ENCODE assay signal across 8 cellular contexts in genomic region chr17:7440823-7441174, GRCh38. TPM values are rescaled to one million over a fixed set of nuclear protein-coding genes. Genes with fewer than 3 reads are reported as not detected.
A peak's percentile ranks its signal among the peaks of the same experiment; 100 is the strongest.
DNase-seq lines count a peak whose midpoint lies in the region; ATAC-seq, FAIRE-seq and TF ChIP-seq lines count a peak whose summit lies in the region.

No MANE protein-coding gene starts in this region.

- H3K9me3 Mint-ChIP-seq in effector memory CD8-positive, alpha-beta T cell, result no peaks in the 10 kb centered on the region

- no peaks in the 10 kb centered on the region for H4K20me1 ChIP-seq in OCI-LY7 (ENCODE audit: insufficient read depth, low read length)
- H4K20me1 ChIP-seq in osteoblast (ENCODE audit: insufficient read depth, low read length), result no peaks in the 10 kb centered on the region

- peaks cover 23% of the 10 kb centered on the region for H3K36me3 Mint-ChIP-seq in effector memory CD8-positive, alpha-beta T cell (ENCODE audit: insufficient read depth)

- H3K27ac ChIP-seq in OCI-LY7 (ENCODE audit: low read depth, low read length, poor library complexity, severe bottlenecking) (no peak overlapping the region), osteoblast (ENCODE audit: low read depth, low read length) (no peak overlapping the region)

- no peak for FAIRE-seq in GM19239 (lab: Jason Lieb, UNC)

- no peak for DNase-seq in OCI-LY7 (ENCODE audit: low spot score)
- no peak for DNase-seq in effector memory CD8-positive, alpha-beta T cell
- DNase-seq in osteoblast (ENCODE audit: insufficient read length, low spot score, missing footprints), result peak; percentile 94
- DNase-seq in cortex of kidney (lab: John Stamatoyannopoulos, UW), result no peak
- DNase-seq in GM19239 (ENCODE audit: insufficient read length, low spot score), result no peak

- H3K79me2 ChIP-seq in OCI-LY7 (ENCODE audit: insufficient read depth, low read depth, low read length) (peaks cover 4% of the 10 kb centered on the region; the same call in 1 of the 2 replicates), osteoblast (ENCODE audit: insufficient read depth, low read length) (no peaks in the 10 kb centered on the region)

- H3K27me3 ChIP-seq in osteoblast (ENCODE audit: insufficient read depth, low read length), result peaks cover 46% of the 10 kb centered on the region

- H3K4me1 ChIP-seq in OCI-LY7 (ENCODE audit: insufficient read depth, low read length, poor library complexity, severe bottlenecking), result peaks cover 40% of the 10 kb centered on the region
- peaks cover 29% of the 10 kb centered on the region for H3K4me1 ChIP-seq in osteoblast (ENCODE audit: insufficient read depth, low read length)

- H3K4me3 Mint-ChIP-seq in effector memory CD8-positive, alpha-beta T cell, result peak overlapping the region; percentile 78 to 83

- peak overlapping the region; percentile 39; the same call in 1 of the 2 replicates for H2AFZ ChIP-seq in OCI-LY7 (ENCODE audit: low read length)
- H2AFZ ChIP-seq in osteoblast (ENCODE audit: low read length), result no peak overlapping the region

- peak; percentile 11; the same call in 1 of the 2 replicates for TF ChIP-seq CTCF in GM12874 (IDR thresholded peaks at IDR 0.05; ENCODE audit: insufficient read depth, low read depth, low read length)
- no peak for TF ChIP-seq CTCF in OCI-LY7 (conservative IDR thresholded peaks at IDR 0.05; ENCODE audit: low read length)
- TF ChIP-seq CTCF in osteoblast (IDR thresholded peaks at IDR 0.05; ENCODE audit: extremely low read depth, low read depth, low read length), result no peak

- POLR2A ChIA-PET in OCI-LY7 (lab: Charles Lee), result interaction anchor here (1.8 kb wide), 1 partner anchor 11 kb away, joined by 5 read pairs; no protein-coding TSS in a partner anchor

- H3K4me3 ChIP-seq in OCI-LY7 (ENCODE audit: low read depth, low read length, poor library complexity, severe bottlenecking) (peak overlapping the region; percentile 63), osteoblast (ENCODE audit: insufficient read depth, low read length) (peak overlapping the region; percentile 58)

- no TSS peak for BruUV-seq in OCI-LY7 (replicated peaks; lab: Mats Ljungman, UMichigan)

- H3K4me1 Mint-ChIP-seq in effector memory CD8-positive, alpha-beta T cell (ENCODE audit: low read depth in 2 of 2), result peaks cover 37 to 40% of the 10 kb centered on the region in 2 donors

- H3K36me3 ChIP-seq in OCI-LY7 (ENCODE audit: insufficient read depth, low read length) (no peaks in the 10 kb centered on the region), osteoblast (ENCODE audit: insufficient read depth, low read length) (no peaks in the 10 kb centered on the region)

- H3K9me2 ChIP-seq in OCI-LY7 (ENCODE audit: insufficient read depth, low read length), result no peaks in the 10 kb centered on the region

- H3K4me2 ChIP-seq in OCI-LY7 (ENCODE audit: low read length) (peak overlapping the region; percentile 99), osteoblast (ENCODE audit: insufficient read depth, low read length) (peak overlapping the region; percentile 77)

- CTCF ChIA-PET in OCI-LY7 (lab: Charles Lee; ENCODE audit: unreplicated experiment), result interaction anchor here (0.6 kb wide), 2 partner anchors 43 to 85 kb away, joined by 3 read pairs; partner anchors contain the start of gene POLR2A

- H3K9me3 ChIP-seq in OCI-LY7 (ENCODE audit: low read length) (no peaks in the 10 kb centered on the region), osteoblast (ENCODE audit: low read depth, low read length) (no peaks in the 10 kb centered on the region)

- H3K27ac Mint-ChIP-seq in effector memory CD8-positive, alpha-beta T cell, result no peak overlapping the region

- intact Hi-C loops in OCI-LY7 (cut with micrococcal nuclease; ENCODE audit: unreplicated experiment), result no loop called here

- no peak for ATAC-seq in effector memory CD8-positive, alpha-beta T cell (replicated peaks)
- ATAC-seq in GM21526 (IDR thresholded peaks at IDR 0.05; ENCODE audit: low FRiP score, unreplicated experiment), result no peak
- ATAC-seq in GM21619 (IDR thresholded peaks at IDR 0.05; ENCODE audit: unreplicated experiment), result no peak

- H3K27me3 Mint-ChIP-seq in effector memory CD8-positive, alpha-beta T cell, result peaks cover 61 to 79% of the 10 kb centered on the region in 2 donors

RNA-seq across cellular contexts. Expression of gene FGF11, which starts 1.5 kb away (rescaled TPM):
- 1.3 and 2.8 TPM in 2 replicates for total RNA-seq in OCI-LY7 (2014; rRNA removed; shearing (Covaris generic))
- total RNA-seq in OCI-LY7 (2022), result 9.9 and 11.0 TPM in 2 replicates
- 0.29 and 0.36 TPM in 2 replicates for total RNA-seq in osteoblast

RNA-seq across cellular contexts. Expression of gene CHRNB1, which starts 4.1 kb away (rescaled TPM):
- 12.7 and 13.2 TPM in 2 replicates for total RNA-seq in OCI-LY7 (2014; rRNA removed; shearing (Covaris generic))
- total RNA-seq in OCI-LY7 (2022), result 13.4 and 15.6 TPM in 2 replicates
- 5.3 and 5.4 TPM in 2 replicates for total RNA-seq in osteoblast

RNA-seq across cellular contexts. Expression of gene TMEM102, which starts 5.6 kb away (rescaled TPM):
- total RNA-seq in OCI-LY7 (2014; rRNA removed; shearing (Covaris generic)), result 13.4 and 15.6 TPM in 2 replicates
- 16.6 and 18.9 TPM in 2 replicates for total RNA-seq in OCI-LY7 (2022)
- 1.2 and 1.8 TPM in 2 replicates for total RNA-seq in osteoblast

RNA-seq across cellular contexts. Expression of gene SPEM3, which starts 12.1 kb away (rescaled TPM):
- total RNA-seq in OCI-LY7 (2014; rRNA removed; shearing (Covaris generic)), result not detected in 2 replicates
- total RNA-seq in OCI-LY7 (2022) (not detected in 2 replicates), osteoblast (not detected in 2 replicates)

RNA-seq across cellular contexts. Expression of gene SPEM2, which starts 15.4 kb away (rescaled TPM):
- total RNA-seq in OCI-LY7 (2014; rRNA removed; shearing (Covaris generic)), result not detected in 2 replicates
- total RNA-seq in OCI-LY7 (2022) (not detected in 2 replicates), osteoblast (not detected in 2 replicates)
